Comparison of ENCODE assay signal across 16 cellular contexts in the genomic region with DNA sequence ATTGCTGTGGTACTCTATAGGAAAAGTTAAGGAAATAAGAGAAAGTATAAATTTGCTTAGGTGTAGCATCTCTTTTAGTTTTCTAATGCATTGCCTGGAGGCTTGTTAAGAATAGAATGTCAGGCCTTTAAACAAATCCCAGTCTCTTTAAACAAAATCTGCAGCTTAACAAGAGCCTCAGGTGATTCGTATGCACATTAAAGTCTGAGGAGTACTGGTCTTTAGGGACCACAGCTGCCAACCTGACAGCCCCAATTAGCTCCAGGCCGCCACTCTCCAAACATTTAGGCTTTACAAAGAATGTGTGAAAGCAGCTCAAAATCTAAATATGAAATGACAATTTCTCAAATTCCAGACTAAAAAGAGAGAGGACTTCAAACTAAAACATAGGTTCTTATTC. TPM values are rescaled to one million over a fixed set of nuclear protein-coding genes. Genes with fewer than 3 reads are reported as not detected.
DNase-seq lines count a peak whose midpoint lies in the region; ATAC-seq and TF ChIP-seq lines count a peak whose summit lies in the region.
"Had no signal": no experiment of that assay in that cellular context is flagged by ENCODE, and none has a peak within 500 bp of the region (broad histone marks: within the 10 kb centered on the region; RNA-seq: fewer than 3 reads in every experiment).

No MANE protein-coding gene starts in this region.

- H3K79me2 ChIP-seq in H9 (ENCODE audit: insufficient read depth, low read length) (peaks cover 41% of the 10 kb centered on the region; the same call in 1 of the 2 replicates), Karpas-422 (ENCODE audit: low read length) (peaks cover 100% of the 10 kb centered on the region), neural progenitor cell (ENCODE audit: low read depth) (peaks cover 100% of the 10 kb centered on the region)

- POLR2A ChIA-PET in T-cell (lab: Charles Lee) (no interaction called here), MCF 10A (lab: Yijun Ruan, JAX) (interaction anchor here (0.7 to 1.7 kb wide), 6 partner anchors 10 to 33 kb away, joined by 3 to 5 read pairs (median 4); no protein-coding TSS in a partner anchor)

- H3K4me1 ChIP-seq in H9 (ENCODE audit: insufficient read depth, low read length) (peaks cover 2% of the 10 kb centered on the region; the same call in 1 of the 2 replicates), Karpas-422 (ENCODE audit: low read length) (peaks cover 33% of the 10 kb centered on the region), endodermal cell (ENCODE audit: control insufficient read depth, insufficient read depth, low read length) (no peaks in the 10 kb centered on the region), neural progenitor cell (peaks cover 12% of the 10 kb centered on the region)

- no peak overlapping the region for H3K4me2 ChIP-seq in H9 (ENCODE audit: insufficient read depth, insufficient read length, low read length)
- peak overlapping the region; percentile 29 for H3K4me2 ChIP-seq in Karpas-422 (ENCODE audit: low read depth, low read length, poor library complexity, severe bottlenecking)
- H3K4me2 ChIP-seq in neural progenitor cell: no peak overlapping the region

- H3K14ac ChIP-seq in H9 (ENCODE audit: insufficient read depth, low read length): no peak overlapping the region

- H2AFZ ChIP-seq in H9 (ENCODE audit: low read length) (no peak overlapping the region), Karpas-422 (ENCODE audit: low read length) (no peak overlapping the region), neural progenitor cell (replicated peaks) (no peak overlapping the region)

- DNase-seq in H9: no peak
- peak; percentile 54 for DNase-seq in Karpas-422
- DNase-seq in endodermal cell: no peak
- DNase-seq in neural progenitor cell (ENCODE audit: low spot score): no peak
- DNase-seq in T-cell: no peak
- DNase-seq in MCF 10A (ENCODE audit: unreplicated experiment): no peak
- DNase-seq in NCI-H774 (lab: John Stamatoyannopoulos, UW): no peak
- DNase-seq: CD4-positive, CD25-positive, alpha-beta regulatory T cell; DMS53; NCI-H1105; NCI-H187 treated with DMSO at 0.1 percent for 48 hours; NCI-H510A; OCI-M1; RPMI8226; T-helper 17 cell had no signal

- no peaks in the 10 kb centered on the region for H3K23me2 ChIP-seq in H9 (ENCODE audit: insufficient read length, low read depth, low read length, poor library complexity, severe bottlenecking)

- ATAC-seq in T-cell (replicated peaks in 1 of 4): no peak
- ATAC-seq: T-helper 17 cell had no signal

- H3K4ac ChIP-seq in H9 (ENCODE audit: low read depth, low read length): no peak overlapping the region

- H3K9me3 ChIP-seq in H9 (ENCODE audit: control insufficient read depth, low read depth, low read length) (no peaks in the 10 kb centered on the region), Karpas-422 (ENCODE audit: low read length) (no peaks in the 10 kb centered on the region), endodermal cell (ENCODE audit: control insufficient read depth, low read length) (peaks cover 36% of the 10 kb centered on the region), neural progenitor cell (ENCODE audit: low read depth) (peaks cover 6% of the 10 kb centered on the region)

- peaks cover 16% of the 10 kb centered on the region for H3F3A ChIP-seq in neural progenitor cell (ENCODE audit: low read depth)

- no peak overlapping the region for H3T11ph ChIP-seq in H9 (ENCODE audit: low read length)

- H2BK15ac ChIP-seq in H9 (ENCODE audit: low read depth, low read length): no peak overlapping the region

- no peak overlapping the region for H2BK12ac ChIP-seq in H9 (ENCODE audit: insufficient read length, low read depth, low read length)

- no peak overlapping the region for H2BK120ac ChIP-seq in H9 (ENCODE audit: low read depth, low read length, poor library complexity, severe bottlenecking)

- H4K8ac ChIP-seq in H9 (replicated peaks; ENCODE audit: insufficient read length, low read depth, low read length): no peak overlapping the region

- H3K4me3 Mint-ChIP-seq in H9: peak overlapping the region in 1 of 2 experiments; percentile 45; a peak in 2 of 5 replicates
- H3K4me3 Mint-ChIP-seq in endodermal cell: no peak overlapping the region
- H3K4me3 Mint-ChIP-seq in neural progenitor cell: no peak overlapping the region
- no peak overlapping the region for H3K4me3 Mint-ChIP-seq in T-cell
- no peak overlapping the region for H3K4me3 Mint-ChIP-seq in MCF 10A (ENCODE audit: unreplicated experiment)
- H3K4me3 Mint-ChIP-seq: B cell; CD4-positive, CD25-positive, alpha-beta regulatory T cell; T-helper 17 cell had no signal

- no peaks in the 10 kb centered on the region for H3K27me3 Mint-ChIP-seq in H9 (ENCODE audit: low read depth)
- H3K27me3 Mint-ChIP-seq in endodermal cell (ENCODE audit: insufficient read depth): no peaks in the 10 kb centered on the region
- H3K27me3 Mint-ChIP-seq in neural progenitor cell (ENCODE audit: insufficient read depth, low read depth): no peaks in the 10 kb centered on the region
- H3K27me3 Mint-ChIP-seq in T-cell: no peaks in the 10 kb centered on the region
- no peaks in the 10 kb centered on the region for H3K27me3 Mint-ChIP-seq in MCF 10A (ENCODE audit: insufficient read depth, unreplicated experiment)
- H3K27me3 Mint-ChIP-seq: B cell; CD4-positive, CD25-positive, alpha-beta regulatory T cell had no signal

- no peak overlapping the region for H3K23ac ChIP-seq in H9 (ENCODE audit: insufficient read length, low read depth, low read length)

- no peaks in the 10 kb centered on the region for H3K9me2 ChIP-seq in Karpas-422 (replicated peaks; ENCODE audit: insufficient read depth, low read length)

- H2BK20ac ChIP-seq in H9 (ENCODE audit: low read depth, low read length, poor library complexity, severe bottlenecking): no peak overlapping the region

- TF ChIP-seq CTCF in H9 (conservative IDR thresholded peaks at IDR 0.05) (no peak), endodermal cell (conservative IDR thresholded peaks at IDR 0.05) (no peak), neural progenitor cell (IDR thresholded peaks at IDR 0.05) (no peak), MCF 10A (IDR thresholded peaks at IDR 0.05; ENCODE audit: unreplicated experiment) (no peak)

- H3K4me1 Mint-ChIP-seq in H9 (peaks cover 56 to 66% of the 10 kb centered on the region in 2 experiments), endodermal cell (peaks cover 8% of the 10 kb centered on the region), neural progenitor cell (peaks cover 8% of the 10 kb centered on the region), T-cell (no peaks in the 10 kb centered on the region), MCF 10A (ENCODE audit: insufficient read depth, unreplicated experiment) (peaks cover 11% of the 10 kb centered on the region)
- H3K4me1 Mint-ChIP-seq: CD4-positive, CD25-positive, alpha-beta regulatory T cell; T-helper 17 cell had no signal

- H3K79me1 ChIP-seq in H9 (ENCODE audit: insufficient read depth, low read depth, low read length, poor library complexity, severe bottlenecking): peaks cover 15% of the 10 kb centered on the region

- peaks cover 0 to 3% of the 10 kb centered on the region in 2 experiments; a peak in 1 of 5 replicates for H3K9me3 Mint-ChIP-seq in H9
- H3K9me3 Mint-ChIP-seq in endodermal cell: peaks cover 5% of the 10 kb centered on the region
- peaks cover 16% of the 10 kb centered on the region for H3K9me3 Mint-ChIP-seq in neural progenitor cell
- no peaks in the 10 kb centered on the region for H3K9me3 Mint-ChIP-seq in T-cell
- H3K9me3 Mint-ChIP-seq in MCF 10A (ENCODE audit: unreplicated experiment): peaks cover 5% of the 10 kb centered on the region

- no peak overlapping the region for H2AK5ac ChIP-seq in H9 (ENCODE audit: insufficient read length, low read length)

- H3K36me3 Mint-ChIP-seq in H9 (ENCODE audit: insufficient read depth in 1 of 3, low read depth in 3 of 3): peaks cover 14 to 28% (median 26%) of the 10 kb centered on the region in 3 experiments
- peaks cover 44% of the 10 kb centered on the region for H3K36me3 Mint-ChIP-seq in endodermal cell (ENCODE audit: low read depth)
- peaks cover 26% of the 10 kb centered on the region for H3K36me3 Mint-ChIP-seq in neural progenitor cell
- H3K36me3 Mint-ChIP-seq in T-cell: no peaks in the 10 kb centered on the region
- H3K36me3 Mint-ChIP-seq in MCF 10A (ENCODE audit: insufficient read depth, unreplicated experiment): peaks cover 7% of the 10 kb centered on the region
- H3K36me3 Mint-ChIP-seq: CD4-positive, CD25-positive, alpha-beta regulatory T cell had no signal

- no peak overlapping the region for H3K27ac ChIP-seq in H9 (ENCODE audit: insufficient read length, low read depth, low read length)
- H3K27ac ChIP-seq in Karpas-422 (ENCODE audit: low read length): peak overlapping the region; percentile 75
- no peak overlapping the region for H3K27ac ChIP-seq in endodermal cell (ENCODE audit: low read depth, low read length)
- H3K27ac ChIP-seq in neural progenitor cell: peak overlapping the region; percentile 27

- intact Hi-C loops in MCF 10A (cut with micrococcal nuclease): no loop called here

- CTCF ChIA-PET in T-cell (lab: Charles Lee): no interaction called here
- CTCF ChIA-PET in MCF 10A (lab: Yijun Ruan, JAX): interaction anchor here (0.6 to 1.0 kb wide), 4 partner anchors 10 to 83 kb away, joined by 3 read pairs; no protein-coding TSS in a partner anchor

- H3K36me3 ChIP-seq in Karpas-422 (ENCODE audit: insufficient read depth, low read length) (peaks cover 20% of the 10 kb centered on the region), endodermal cell (ENCODE audit: control insufficient read depth, insufficient read depth, low read length) (peaks cover 33% of the 10 kb centered on the region), neural progenitor cell (peaks cover 3% of the 10 kb centered on the region)

- no peak overlapping the region for H3K18ac ChIP-seq in H9 (ENCODE audit: insufficient read length, low read depth, low read length)

- H3K27me3 ChIP-seq in H9 (ENCODE audit: insufficient read depth, low read length) (no peaks in the 10 kb centered on the region), Karpas-422 (ENCODE audit: low read length) (no peaks in the 10 kb centered on the region), endodermal cell (ENCODE audit: control insufficient read depth, insufficient read depth, low read length, poor library complexity, severe bottlenecking) (no peaks in the 10 kb centered on the region), neural progenitor cell (no peaks in the 10 kb centered on the region)

- H3K27ac Mint-ChIP-seq in H9 (peak overlapping the region in 2 of 3 experiments; percentile 67 to 91; a peak in 4 of 7 replicates), endodermal cell (peak overlapping the region; percentile 44), neural progenitor cell (no peak overlapping the region), T-cell (no peak overlapping the region), MCF 10A (ENCODE audit: low read depth, unreplicated experiment) (no peak overlapping the region)
- H3K27ac Mint-ChIP-seq: B cell; CD4-positive, CD25-positive, alpha-beta regulatory T cell; T-helper 17 cell had no signal

- WGBS in H9 (ENCODE audit: extremely low coverage, insufficient read length, low lambda C conversion rate): no CpG with 5 or more reads among the region's 2 CpGs
- 86% methylated on average over 2 of the region's 2 CpGs; no CpG with 5 or more reads in 1 of the 2 experiments for WGBS in endodermal cell (ENCODE audit: insufficient coverage in 1 of 2, insufficient read length in 1 of 2), 2 experiments

- no peak overlapping the region for H4K5ac ChIP-seq in H9 (ENCODE audit: insufficient read length, low read depth, low read length)

- H4K91ac ChIP-seq in H9 (ENCODE audit: insufficient read length, low read depth, low read length): no peak overlapping the region

- BruUV-seq in MCF 10A (replicated peaks; lab: Mats Ljungman, UMichigan): no TSS peak

- peak overlapping the region; percentile 2; the same call in 1 of the 2 replicates for H3K4me3 ChIP-seq in Karpas-422 (ENCODE audit: low read length)
- no peak overlapping the region for H3K4me3 ChIP-seq in endodermal cell (ENCODE audit: low read length)
- H3K4me3 ChIP-seq in neural progenitor cell: no peak overlapping the region

- H4K20me1 ChIP-seq in H9 (ENCODE audit: control insufficient read depth, insufficient read depth, insufficient read length) (no peaks in the 10 kb centered on the region), Karpas-422 (ENCODE audit: insufficient read depth, low read depth, low read length) (0 out of 2 replicates have a peak, but pooled peaks cover 7% of the 10 kb centered on the region), neural progenitor cell (ENCODE audit: low read depth) (peaks cover 30% of the 10 kb centered on the region)

- H3K9ac ChIP-seq in H9 (ENCODE audit: extremely low read depth, insufficient read length, low read length) (no peak overlapping the region), Karpas-422 (ENCODE audit: low read length) (no peak overlapping the region), endodermal cell (ENCODE audit: extremely low read depth, low read length, poor library complexity, severe bottlenecking) (no peak overlapping the region), neural progenitor cell (no peak overlapping the region)

- H3K56ac ChIP-seq in H9 (ENCODE audit: insufficient read length, low read depth, low read length): no peak overlapping the region

- H2BK5ac ChIP-seq in H9 (ENCODE audit: insufficient read length, low read length): no peak overlapping the region

RNA-seq across cellular contexts. Expression of gene PAWR, which starts 35.7 kb away (rescaled TPM):
- total RNA-seq in H9 (2021) (176 and 190 TPM in 2 replicates), endodermal cell (100 to 1,000 TPM; 128 to 147 TPM), neural progenitor cell (ENCODE audit: low replicate concordance) (80.6 and 103 TPM in 2 replicates), T-cell (1 to 10 TPM in 4 of 5 donors, under 1 TPM in 1; 0.98 to 8.2 (median 6.1) TPM), MCF 10A (2022) (248 and 330 TPM in 2 replicates)
- 83.2 and 184 TPM in 2 replicates for total RNA-seq in Karpas-422 (2014; rRNA removed; shearing (Covaris generic); ENCODE audit: low replicate concordance)
- 37.8 TPM for polyA plus RNA-seq in endodermal cell (2013, experiment 1 of 2)
- polyA plus RNA-seq in endodermal cell (2013, experiment 2 of 2): 31.3 TPM

Comparison
In these comparisons a context has a peak if more than half of its experiments do, and no peak if none do; other contexts are left out.
1. H3K27ac ChIP-seq: peak in Karpas-422 (single experiment) and neural progenitor cell (single experiment); none in H9 (single experiment) and endodermal cell (single experiment).
2. H3K27ac Mint-ChIP-seq: peak in H9 (2 of 3) and endodermal cell (single experiment); none in neural progenitor cell (single experiment), T-cell (0 of 2) and MCF 10A (single experiment).